Comparison of ENCODE assay signal across 1 cellular context in the genomic region with DNA sequence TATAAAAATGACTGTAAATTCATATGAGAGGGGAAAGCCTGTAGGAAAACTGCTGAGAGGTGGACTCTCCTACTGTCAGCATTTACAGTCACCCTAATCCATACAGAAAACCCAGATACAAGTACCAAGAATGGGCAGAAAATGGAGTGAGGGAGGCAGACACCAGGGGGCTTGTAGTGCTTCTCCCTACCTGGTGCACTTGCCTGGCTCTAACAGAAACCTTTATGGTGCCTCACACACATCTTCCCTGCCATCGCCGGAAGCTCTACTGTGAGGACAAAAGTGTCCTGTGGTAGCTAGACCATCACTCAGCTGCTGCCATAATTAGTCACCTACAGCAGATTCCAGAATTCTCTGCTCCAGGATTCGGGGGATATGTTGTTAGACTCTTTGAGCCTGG.
TF ChIP-seq lines count a peak whose summit lies in the region.

No MANE protein-coding gene starts in this region.

TF ChIP-seq in GM23338, 12 proteins besides CTCF, POLR2A, EP300 and RAD21 (continued from another document):
- TF ChIP-seq ZNF462 (CRISPR knock-in tag; IDR thresholded peaks at IDR 0.05) (no peak), EZH2phosphoT487 (IDR thresholded peaks at IDR 0.05; ENCODE audit: unreplicated experiment) (no peak), CREB1 (CRISPR knock-in tag; IDR thresholded peaks at IDR 0.05; ENCODE audit: low read depth) (no peak), REST (IDR thresholded peaks at IDR 0.05; ENCODE audit: unreplicated experiment) (no peak)
TF ChIP-seq in GM23338: peak in this region for 0.
